ENCODE assay signal across 8 cellular contexts in genomic region chr12:2876431-2877046, GRCh38. TPM values are rescaled to one million over a fixed set of nuclear protein-coding genes. Genes with fewer than 3 reads are reported as not detected.
DNase-seq lines count a peak whose midpoint lies in the region; ATAC-seq and TF ChIP-seq lines count a peak whose summit lies in the region.

No MANE protein-coding gene starts in this region.

- peak overlapping the region; percentile 94 for H3K27ac Mint-ChIP-seq in activated CD8-positive, alpha-beta T cell treated with anti-CD3 and anti-CD28 coated beads, Interleukin-2, amount 10 ng/mL, durations not matched to agents 7 days and 5 days

- TF ChIP-seq RAD21 in Ishikawa (IDR thresholded peaks at IDR 0.05; ENCODE audit: low read depth): no peak

- TF ChIP-seq EP300 in Ishikawa (IDR thresholded peaks at IDR 0.05; ENCODE audit: borderline replicate concordance): no peak

- H3K4me3 Mint-ChIP-seq in activated CD8-positive, alpha-beta T cell treated with anti-CD3 and anti-CD28 coated beads, Interleukin-2, amount 10 ng/mL, durations not matched to agents 7 days and 5 days: peak overlapping the region; percentile 86

- H3K27me3 ChIP-seq in heart left ventricle: no peaks in the 10 kb centered on the region

- H3K4me1 Mint-ChIP-seq in activated CD8-positive, alpha-beta T cell treated with anti-CD3 and anti-CD28 coated beads, Interleukin-2, amount 10 ng/mL, durations not matched to agents 7 days and 5 days (ENCODE audit: low read depth): peaks cover 40% of the 10 kb centered on the region

- intact Hi-C loops in heart left ventricle (cut with DNase I): no loop called here

- ATAC-seq in GM21529 (IDR thresholded peaks at IDR 0.05; ENCODE audit: unreplicated experiment) (peak; percentile 35), heart left ventricle (no peak)
- ATAC-seq in activated CD8-positive, alpha-beta T cell treated with anti-CD3 and anti-CD28 coated beads, Interleukin-2, amount 10 ng/mL, durations not matched to agents 7 days and 5 days: peak; percentile 73

- WGBS in heart left ventricle, 4 donors: 5 to 11% (median 7%) methylated on average over 20 to 38 of the region's 38 CpGs

- peak overlapping the region in 5 of 12 donors; percentile 82 to 93 (median 88) for H3K27ac ChIP-seq in heart left ventricle

- TF ChIP-seq POLR2A in heart left ventricle (IDR thresholded peaks at IDR 0.05): no peak

- H3K4me3 ChIP-seq in heart left ventricle (peak overlapping the region; percentile 72 to 99 (median 86)), retinal pigment epithelial cell (ENCODE audit: low read length) (peak overlapping the region; percentile 94)

- CTCF ChIA-PET in activated CD8-positive, alpha-beta T cell treated with anti-CD3 and anti-CD28 coated beads, Interleukin-2, amount 10 ng/mL, durations not matched to agents 7 days and 5 days (lab: Charles Lee): interaction anchor here (0.6 to 1.1 kb wide), 4 partner anchors 9 to 28 kb away, joined by 4 to 8 read pairs (median 4); no protein-coding TSS in a partner anchor

- H3K9me3 ChIP-seq in heart left ventricle: no peaks in the 10 kb centered on the region

- TF ChIP-seq CTCF in heart left ventricle (IDR thresholded peaks at IDR 0.05): no peak
- TF ChIP-seq CTCF in retinal pigment epithelial cell (conservative IDR thresholded peaks at IDR 0.05; ENCODE audit: low read depth, low read length): no peak

- H3K9me3 Mint-ChIP-seq in activated CD8-positive, alpha-beta T cell treated with anti-CD3 and anti-CD28 coated beads, Interleukin-2, amount 10 ng/mL, durations not matched to agents 7 days and 5 days (ENCODE audit: insufficient read depth): no peaks in the 10 kb centered on the region

- H3K36me3 ChIP-seq in heart left ventricle: peaks cover 0 to 9% (median 0%) of the 10 kb centered on the region in 9 donors

- peak; percentile 7 for DNase-seq in NK-92 treated with Interleukin-12 subunit alpha and Interleukin-12 subunit beta, amount 100 ng/mL, for 24 hours (lab: John Stamatoyannopoulos, UW)
- DNase-seq in NK-92 (lab: John Stamatoyannopoulos, UW; ENCODE audit: unreplicated experiment): no peak
- DNase-seq in activated CD8-positive, alpha-beta T cell treated with anti-CD3 and anti-CD28 coated beads, Interleukin-2, amount 10 ng/mL, durations not matched to agents 7 days and 5 days: peak; percentile 48
- no peak for DNase-seq in heart left ventricle
- DNase-seq in retinal pigment epithelial cell (ENCODE audit: low read depth): no peak
- no peak for DNase-seq in NCI-H1930 (lab: John Stamatoyannopoulos, UW)

- H3K36me3 Mint-ChIP-seq in activated CD8-positive, alpha-beta T cell treated with anti-CD3 and anti-CD28 coated beads, Interleukin-2, amount 10 ng/mL, durations not matched to agents 7 days and 5 days (ENCODE audit: low read depth): peaks cover 58% of the 10 kb centered on the region

- H3K27me3 Mint-ChIP-seq in activated CD8-positive, alpha-beta T cell treated with anti-CD3 and anti-CD28 coated beads, Interleukin-2, amount 10 ng/mL, durations not matched to agents 7 days and 5 days (ENCODE audit: low read depth): no peaks in the 10 kb centered on the region

- H3K4me1 ChIP-seq in heart left ventricle: peaks cover 0 to 33% (median 16%) of the 10 kb centered on the region in 12 donors

- POLR2A ChIA-PET in activated CD8-positive, alpha-beta T cell treated with anti-CD3 and anti-CD28 coated beads, Interleukin-2, amount 10 ng/mL, durations not matched to agents 7 days and 5 days (lab: Charles Lee): interaction anchor here (0.5 to 1.6 kb wide), 21 partner anchors 9 to 1396 kb away, joined by 3 to 21 read pairs (median 3); partner anchors contain the start of genes FKBP4, NRIP2, TEX52 and TULP3

TF ChIP-seq in Ishikawa, 13 proteins besides CTCF, POLR2A, EP300 and RAD21:
- TF ChIP-seq EGR1 (IDR thresholded peaks at IDR 0.05) (no peak), FOXM1 (IDR thresholded peaks at IDR 0.05; ENCODE audit: borderline replicate concordance, low read depth) (no peak), CREB1 (IDR thresholded peaks at IDR 0.05; ENCODE audit: low read depth) (no peak), TEAD4 (IDR thresholded peaks at IDR 0.05) (0 out of 2 replicates have a peak, but pooled peaks have one; percentile 1), TCF12 (IDR thresholded peaks at IDR 0.05; ENCODE audit: low read depth) (no peak), TAF1 (IDR thresholded peaks at IDR 0.05; ENCODE audit: low read depth) (peak; percentile 15; the same call in 1 of the 2 replicates), YY1 (IDR thresholded peaks at IDR 0.05; ENCODE audit: low read depth) (0 out of 2 replicates have a peak, but pooled peaks have one; percentile 20)

RNA-seq across cellular contexts. Expression of gene FOXM1, which starts 0.4 kb away (rescaled TPM):
- total RNA-seq in activated CD8-positive, alpha-beta T cell treated with anti-CD3 and anti-CD28 coated beads, Interleukin-2, amount 10 ng/mL, durations not matched to agents 7 days and 5 days: 100 to 1,000 TPM; 138 to 142 TPM
- 10 to 100 TPM in 1 of 9 donors, 1 to 10 TPM in 2, under 1 TPM in 6; 0.09 to 13.5 (median 0.68) TPM for total RNA-seq in heart left ventricle
- under 1 TPM; 0.08 to 0.36 TPM for polyA plus RNA-seq in heart left ventricle

RNA-seq across cellular contexts. Expression of gene RHNO1, which starts 0.5 kb away (rescaled TPM):
- total RNA-seq in activated CD8-positive, alpha-beta T cell treated with anti-CD3 and anti-CD28 coated beads, Interleukin-2, amount 10 ng/mL, durations not matched to agents 7 days and 5 days: 10 to 100 TPM; 56.9 to 65.9 TPM
- total RNA-seq in heart left ventricle: 10 to 100 TPM in 1 of 9 donors, 1 to 10 TPM in 8; 3.1 to 15.0 (median 5.7) TPM
- polyA plus RNA-seq in heart left ventricle: 1 to 10 TPM; 3.1 to 6.4 TPM

RNA-seq across cellular contexts. Expression of gene TULP3, which starts 14.2 kb away (rescaled TPM):
- total RNA-seq in activated CD8-positive, alpha-beta T cell treated with anti-CD3 and anti-CD28 coated beads, Interleukin-2, amount 10 ng/mL, durations not matched to agents 7 days and 5 days: 10 to 100 TPM in 1 of 2 experiments, 1 to 10 TPM in 1; 9.2 to 10.5 TPM
- total RNA-seq in heart left ventricle: 1 to 10 TPM; 3.5 to 10.0 (median 5.3) TPM
- 1 to 10 TPM; 2.6 to 5.6 TPM for polyA plus RNA-seq in heart left ventricle

RNA-seq across cellular contexts. Expression of gene TEX52, which starts 19.7 kb away (rescaled TPM):
- total RNA-seq in activated CD8-positive, alpha-beta T cell treated with anti-CD3 and anti-CD28 coated beads, Interleukin-2, amount 10 ng/mL, durations not matched to agents 7 days and 5 days: under 1 TPM; 0.29 to 0.40 TPM
- not detected for total RNA-seq in heart left ventricle
- not detected for polyA plus RNA-seq in heart left ventricle

RNA-seq across cellular contexts. Expression of gene NRIP2, which starts 41.7 kb away (rescaled TPM):
- total RNA-seq in activated CD8-positive, alpha-beta T cell treated with anti-CD3 and anti-CD28 coated beads, Interleukin-2, amount 10 ng/mL, durations not matched to agents 7 days and 5 days: not detected
- 1 to 10 TPM; 1.9 to 3.1 (median 2.1) TPM for total RNA-seq in heart left ventricle
- polyA plus RNA-seq in heart left ventricle: 1 to 10 TPM; 1.9 to 2.1 TPM

Comparison
In these comparisons a context has a peak if more than half of its experiments do, and no peak if none do; other contexts are left out.
1. DNase-seq: peak in NK-92 treated with Interleukin-12 subunit alpha and Interleukin-12 subunit beta, amount 100 ng/mL, for 24 hours (single experiment) and activated CD8-positive, alpha-beta T cell treated with anti-CD3 and anti-CD28 coated beads, Interleukin-2, amount 10 ng/mL, durations not matched to agents 7 days and 5 days (single experiment); none in NK-92 (single experiment), heart left ventricle (0 of 5), retinal pigment epithelial cell (single experiment) and NCI-H1930 (0 of 2).
2. ATAC-seq: peak in GM21529 (single experiment) and activated CD8-positive, alpha-beta T cell treated with anti-CD3 and anti-CD28 coated beads, Interleukin-2, amount 10 ng/mL, durations not matched to agents 7 days and 5 days (single experiment); none in heart left ventricle (0 of 4).
3. RNA of gene FOXM1, which starts 0.4 kb away (total RNA-seq): 138 to 142 TPM in activated CD8-positive, alpha-beta T cell treated with anti-CD3 and anti-CD28 coated beads, Interleukin-2, amount 10 ng/mL, durations not matched to agents 7 days and 5 days; 0.09 to 13.5 TPM in heart left ventricle; every median in the first group is over 4 times any median in the second.